In the genomic region with DNA sequence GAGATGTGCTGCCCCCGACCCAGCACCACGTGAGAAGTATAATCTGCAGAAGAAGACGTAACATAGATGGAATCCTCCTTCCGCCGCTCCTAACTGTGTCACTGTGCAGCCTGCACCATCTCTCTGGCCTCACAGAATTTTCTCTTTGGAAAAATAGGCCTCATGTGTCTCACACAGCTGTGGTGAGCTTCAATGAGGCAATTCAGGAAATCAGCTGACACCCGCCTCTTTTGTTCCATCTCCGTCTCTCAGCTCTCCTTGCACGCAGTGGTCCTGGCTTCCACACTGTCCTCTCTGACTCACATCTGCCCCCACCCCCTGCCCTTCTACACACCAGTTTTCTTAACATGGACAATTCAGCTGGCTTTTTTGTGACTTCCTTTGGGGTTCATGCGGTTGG, we compare ENCODE assay signal across 12 cellular contexts. TPM values are rescaled to one million over a fixed set of nuclear protein-coding genes. Genes with fewer than 3 reads are reported as not detected.
A peak's percentile ranks its signal among the peaks of the same experiment; 100 is the strongest.
DNase-seq lines count a peak whose midpoint lies in the region; ATAC-seq and TF ChIP-seq lines count a peak whose summit lies in the region.
"Had no signal": no experiment of that assay in that cellular context is flagged by ENCODE, and none has a peak within 500 bp of the region (broad histone marks: within the 10 kb centered on the region; RNA-seq: fewer than 3 reads in every experiment).

No MANE protein-coding gene starts in this region.

- peak; percentile 94 for ATAC-seq in Right ventricle myocardium inferior
- ATAC-seq in sciatic nerve = peak; percentile 89
- no peak for ATAC-seq in HG02970 (IDR thresholded peaks at IDR 0.05; ENCODE audit: low FRiP score, unreplicated experiment)
- no peak for ATAC-seq in GM21360 (IDR thresholded peaks at IDR 0.05; ENCODE audit: unreplicated experiment)
- ATAC-seq: HCT116 had no signal

- in situ Hi-C loops in G401 (cut with HindIII; ENCODE audit: low sequenced_read_pairs) (no loop called here), transverse colon (cut with MboI; ENCODE audit: low pct_ligation_motif_present in 1 of 4, low pct_unique_long_range_greater_than_20kb in 1 of 4, low sequenced_read_pairs in 3 of 4) (no loop called here)

- no peak overlapping the region for H3K4me3 ChIP-seq in transverse colon

- H3K27ac ChIP-seq in transverse colon = peak overlapping the region in 2 of 4 donors; percentile 40 to 41
- H3K27ac ChIP-seq: foreskin keratinocyte had no signal

- H3K36me3 ChIP-seq in transverse colon = no peaks in the 10 kb centered on the region

- H3K27me3 ChIP-seq in transverse colon = no peaks in the 10 kb centered on the region
- H3K27me3 ChIP-seq: foreskin keratinocyte had no signal

- WGBS in transverse colon (ENCODE audit: low coverage in 1 of 2), 2 donors = 60 to 73% methylated on average over 1 to 9 of the region's 9 CpGs

- intact Hi-C loops in Right ventricle myocardium inferior (cut with DNase I) = no loop called here
- intact Hi-C loops in sciatic nerve (cut with DNase I) = no loop called here
- intact Hi-C loops in transverse colon (cut with DNase I; ENCODE audit: low total_unique reads) = no loop called here

- peaks cover 0 to 7% (median 0%) of the 10 kb centered on the region in 4 donors for H3K4me1 ChIP-seq in transverse colon
- H3K4me1 ChIP-seq: foreskin keratinocyte had no signal

- TF ChIP-seq POLR2A in transverse colon (IDR thresholded peaks at IDR 0.05) = no peak

- TF ChIP-seq EP300 in transverse colon (IDR thresholded peaks at IDR 0.05; ENCODE audit: low read depth) = no peak

- H3K9me3 ChIP-seq in transverse colon = no peaks in the 10 kb centered on the region

- TF ChIP-seq CTCF in transverse colon (IDR thresholded peaks at IDR 0.05) = no peak

- DNase-seq in G401 (ENCODE audit: low spot score) = peak; percentile 8
- peak; percentile 2 to 4 for DNase-seq in activated CD4-positive, alpha-beta T cell treated with anti-CD3 and anti-CD28 coated beads, Interleukin-2, amount 50 U/mL, for 4 hours
- DNase-seq in Right ventricle myocardium inferior (ENCODE audit: missing footprints) = peak; percentile 72
- DNase-seq in sciatic nerve (ENCODE audit: low spot score) = no peak
- no peak for DNase-seq in RKO (ENCODE audit: low spot score)
- DNase-seq in transverse colon = no peak
- DNase-seq: RPMI8226 had no signal

RNA-seq across cellular contexts. Expression of gene C10orf90, which starts 7.2 kb away (rescaled TPM):
- not detected in 2 replicates for total RNA-seq in G401 (2014; rRNA removed; shearing (Covaris generic))
- not detected for total RNA-seq in Right ventricle myocardium inferior
- total RNA-seq in sciatic nerve = not detected
- not detected for total RNA-seq in transverse colon
- total RNA-seq: foreskin keratinocyte, renal cortical epithelial cell had no signal

Comparison
In these comparisons a context has a peak if more than half of its experiments do, and no peak if none do; other contexts are left out.
1. DNase-seq: peak in G401 (single experiment), activated CD4-positive, alpha-beta T cell treated with anti-CD3 and anti-CD28 coated beads, Interleukin-2, amount 50 U/mL, for 4 hours (2 of 2) and Right ventricle myocardium inferior (single experiment); none in sciatic nerve (single experiment), RKO (single experiment) and transverse colon (single experiment).
2. ATAC-seq: peak in Right ventricle myocardium inferior (single experiment) and sciatic nerve (single experiment); none in HG02970 (single experiment) and GM21360 (single experiment).